ENCODE assay signal across 13 cellular contexts in genomic region chr6:33592280-33592594, GRCh38. TPM values are rescaled to one million over a fixed set of nuclear protein-coding genes. Genes with fewer than 3 reads are reported as not detected.
DNase-seq lines count a peak whose midpoint lies in the region; ATAC-seq and TF ChIP-seq lines count a peak whose summit lies in the region.
"Had no signal": no experiment of that assay in that cellular context is flagged by ENCODE, and none has a peak within 500 bp of the region (broad histone marks: within the 10 kb centered on the region; RNA-seq: fewer than 3 reads in every experiment).

No MANE protein-coding gene starts in this region.

- H3K4me1 ChIP-seq in H9 (ENCODE audit: insufficient read depth, low read length): no peaks in the 10 kb centered on the region
- H3K4me1 ChIP-seq: HAP-1 had no signal

- no peaks in the 10 kb centered on the region for H3K36me3 Mint-ChIP-seq in activated T-cell treated with anti-CD3 and anti-CD28 coated beads, Interleukin-2, amount 50 U/mL, for 72 hours (ENCODE audit: insufficient read depth in 2 of 2)
- H3K36me3 Mint-ChIP-seq in H9 (ENCODE audit: insufficient read depth in 1 of 3, low read depth in 3 of 3): no peaks in the 10 kb centered on the region; a peak in 1 of 7 replicates
- H3K36me3 Mint-ChIP-seq in activated naive CD8-positive, alpha-beta T cell treated with anti-CD3 and anti-CD28 coated beads, Interleukin-2, amount 10 ng/mL, durations not matched to agents 7 days and 5 days: no peaks in the 10 kb centered on the region
- H3K36me3 Mint-ChIP-seq in progenitor cell of endocrine pancreas (ENCODE audit: insufficient read depth): no peaks in the 10 kb centered on the region

- no peaks in the 10 kb centered on the region for H3K79me2 ChIP-seq in H9 (ENCODE audit: insufficient read depth, low read length)

- no peak overlapping the region for H2BK12ac ChIP-seq in H9 (ENCODE audit: insufficient read length, low read depth, low read length)

- H2AK5ac ChIP-seq in H9 (ENCODE audit: insufficient read length, low read length): no peak overlapping the region

- H3K23me2 ChIP-seq in H9 (ENCODE audit: insufficient read length, low read depth, low read length, poor library complexity, severe bottlenecking): peaks cover 7% of the 10 kb centered on the region

- H3K18ac ChIP-seq in H9 (ENCODE audit: insufficient read length, low read depth, low read length): no peak overlapping the region

- no peak overlapping the region for H3K9ac ChIP-seq in H9 (ENCODE audit: extremely low read depth, insufficient read length, low read length)

- no peak overlapping the region for H2AFZ ChIP-seq in H9 (ENCODE audit: low read length)

- H3K27me3 Mint-ChIP-seq in activated T-cell treated with anti-CD3 and anti-CD28 coated beads, Interleukin-2, amount 50 U/mL, for 72 hours (ENCODE audit: low read depth): no peaks in the 10 kb centered on the region
- H3K27me3 Mint-ChIP-seq in H9 (ENCODE audit: low read depth): peaks cover 13% of the 10 kb centered on the region
- peaks cover 2% of the 10 kb centered on the region for H3K27me3 Mint-ChIP-seq in activated naive CD8-positive, alpha-beta T cell treated with anti-CD3 and anti-CD28 coated beads, Interleukin-2, amount 10 ng/mL, durations not matched to agents 7 days and 5 days
- peaks cover 3% of the 10 kb centered on the region for H3K27me3 Mint-ChIP-seq in progenitor cell of endocrine pancreas

- no peak overlapping the region for H3T11ph ChIP-seq in H9 (ENCODE audit: low read length)

- H3K4me2 ChIP-seq in H9 (ENCODE audit: insufficient read depth, insufficient read length, low read length): no peak overlapping the region

- H3K9me3 Mint-ChIP-seq in activated T-cell treated with anti-CD3 and anti-CD28 coated beads, Interleukin-2, amount 50 U/mL, for 72 hours: no peaks in the 10 kb centered on the region
- H3K9me3 Mint-ChIP-seq in H9 (peaks cover 0 to 6% of the 10 kb centered on the region in 2 experiments; a peak in 2 of 5 replicates), progenitor cell of endocrine pancreas (ENCODE audit: low read depth) (no peaks in the 10 kb centered on the region)
- no peaks in the 10 kb centered on the region for H3K9me3 Mint-ChIP-seq in activated naive CD8-positive, alpha-beta T cell treated with anti-CD3 and anti-CD28 coated beads, Interleukin-2, amount 10 ng/mL, durations not matched to agents 7 days and 5 days

- H2BK20ac ChIP-seq in H9 (ENCODE audit: low read depth, low read length, poor library complexity, severe bottlenecking): no peak overlapping the region

- no peak overlapping the region for H2BK5ac ChIP-seq in H9 (ENCODE audit: insufficient read length, low read length)

- no peak overlapping the region for H4K91ac ChIP-seq in H9 (ENCODE audit: insufficient read length, low read depth, low read length)

- H4K5ac ChIP-seq in H9 (ENCODE audit: insufficient read length, low read depth, low read length): no peak overlapping the region

- no peak for DNase-seq in activated T-cell treated with anti-CD3 and anti-CD28 coated beads, Interleukin-2, amount 50 U/mL, for 72 hours
- no peak for DNase-seq in activated T-cell treated with anti-CD3 and anti-CD28 coated beads for 4 hours
- DNase-seq in H9: no peak
- no peak for DNase-seq in activated naive CD8-positive, alpha-beta T cell treated with anti-CD3 and anti-CD28 coated beads, Interleukin-2, amount 10 ng/mL, durations not matched to agents 7 days and 5 days
- no peak for DNase-seq in progenitor cell of endocrine pancreas (ENCODE audit: low spot score, unreplicated experiment)
- DNase-seq in DMS79 treated with DMSO at 0.1 percent for 48 hours (lab: John Stamatoyannopoulos, UW): no peak
- DNase-seq: foreskin melanocyte, NCI-H1092 treated with DMSO at 0.1 percent for 48 hours, NCI-H345 had no signal

- no peak overlapping the region for H2BK15ac ChIP-seq in H9 (ENCODE audit: low read depth, low read length)

- no peaks in the 10 kb centered on the region for H4K20me1 ChIP-seq in H9 (ENCODE audit: control insufficient read depth, insufficient read depth, insufficient read length)

- H3K14ac ChIP-seq in H9 (ENCODE audit: insufficient read depth, low read length): no peak overlapping the region

- no peaks in the 10 kb centered on the region for H3K27me3 ChIP-seq in H9 (ENCODE audit: insufficient read depth, low read length)
- H3K27me3 ChIP-seq: vagina had no signal

- peaks cover 43% of the 10 kb centered on the region for H3K4me1 Mint-ChIP-seq in activated T-cell treated with anti-CD3 and anti-CD28 coated beads, Interleukin-2, amount 50 U/mL, for 72 hours (ENCODE audit: low read depth)
- H3K4me1 Mint-ChIP-seq in H9 (peaks cover 34 to 45% of the 10 kb centered on the region in 2 experiments), progenitor cell of endocrine pancreas (ENCODE audit: low read depth) (peaks cover 27% of the 10 kb centered on the region)
- H3K4me1 Mint-ChIP-seq in activated naive CD8-positive, alpha-beta T cell treated with anti-CD3 and anti-CD28 coated beads, Interleukin-2, amount 10 ng/mL, durations not matched to agents 7 days and 5 days: peaks cover 27% of the 10 kb centered on the region

- POLR2A ChIA-PET in activated naive CD8-positive, alpha-beta T cell treated with anti-CD3 and anti-CD28 coated beads, Interleukin-2, amount 10 ng/mL, durations not matched to agents 7 days and 5 days (lab: Charles Lee): interaction anchor here (1.3 to 2.3 kb wide), 3 partner anchors 11 to 29 kb away, joined by 3 to 11 read pairs (median 4); partner anchors contain the start of gene ITPR3

- H3K9me3 ChIP-seq in H9 (ENCODE audit: control insufficient read depth, low read depth, low read length): no peaks in the 10 kb centered on the region
- H3K9me3 ChIP-seq: HAP-1, vagina had no signal

- H3K4me3 Mint-ChIP-seq in activated T-cell treated with anti-CD3 and anti-CD28 coated beads, Interleukin-2, amount 50 U/mL, for 72 hours: peak overlapping the region; percentile 73 to 82
- H3K4me3 Mint-ChIP-seq in H9 (peak overlapping the region in 1 of 2 experiments; percentile 60; a peak in 2 of 5 replicates), progenitor cell of endocrine pancreas (ENCODE audit: low read depth) (no peak overlapping the region)
- H3K4me3 Mint-ChIP-seq in activated naive CD8-positive, alpha-beta T cell treated with anti-CD3 and anti-CD28 coated beads, Interleukin-2, amount 10 ng/mL, durations not matched to agents 7 days and 5 days: peak overlapping the region; percentile 72

- no peak for ATAC-seq in activated T-cell treated with anti-CD3 and anti-CD28 coated beads, Interleukin-2, amount 50 U/mL, for 72 hours (replicated peaks in 1 of 2)
- ATAC-seq in activated naive CD8-positive, alpha-beta T cell treated with anti-CD3 and anti-CD28 coated beads, Interleukin-2, amount 10 ng/mL, durations not matched to agents 7 days and 5 days (ENCODE audit: low read depth): no peak
- ATAC-seq in HG03108 (IDR thresholded peaks at IDR 0.05; ENCODE audit: unreplicated experiment) (no peak), GM21576 (IDR thresholded peaks at IDR 0.05; ENCODE audit: unreplicated experiment) (no peak)

- no CpG with 5 or more reads among the region's 7 CpGs for WGBS in H9 (ENCODE audit: extremely low coverage, insufficient read length, low lambda C conversion rate)

- no peak overlapping the region for H2BK120ac ChIP-seq in H9 (ENCODE audit: low read depth, low read length, poor library complexity, severe bottlenecking)

- no peak overlapping the region for H3K27ac ChIP-seq in H9 (ENCODE audit: insufficient read length, low read depth, low read length)

- no peak for TF ChIP-seq CTCF in H9 (conservative IDR thresholded peaks at IDR 0.05)
- no peak for TF ChIP-seq CTCF in progenitor cell of endocrine pancreas (IDR thresholded peaks at IDR 0.05; ENCODE audit: unreplicated experiment)

- no peak overlapping the region for H3K56ac ChIP-seq in H9 (ENCODE audit: insufficient read length, low read depth, low read length)

- H3K4ac ChIP-seq in H9 (ENCODE audit: low read depth, low read length): no peak overlapping the region

- H4K8ac ChIP-seq in H9 (replicated peaks; ENCODE audit: insufficient read length, low read depth, low read length): no peak overlapping the region

- no peak overlapping the region for H3K23ac ChIP-seq in H9 (ENCODE audit: insufficient read length, low read depth, low read length)

- no peaks in the 10 kb centered on the region for H3K79me1 ChIP-seq in H9 (ENCODE audit: insufficient read depth, low read depth, low read length, poor library complexity, severe bottlenecking)

- H3K27ac Mint-ChIP-seq in activated T-cell treated with anti-CD3 and anti-CD28 coated beads, Interleukin-2, amount 50 U/mL, for 72 hours: no peak overlapping the region
- H3K27ac Mint-ChIP-seq in H9 (0 out of 7 replicates have a peak overlapping the region, but pooled peaks of 2 of the 3 experiments have one; percentile 21 to 73), progenitor cell of endocrine pancreas (peak overlapping the region; percentile 89)
- peak overlapping the region; percentile 18 for H3K27ac Mint-ChIP-seq in activated naive CD8-positive, alpha-beta T cell treated with anti-CD3 and anti-CD28 coated beads, Interleukin-2, amount 10 ng/mL, durations not matched to agents 7 days and 5 days

RNA-seq across cellular contexts. Expression of gene BAK1, which starts 12.2 kb away (rescaled TPM):
- 10 to 100 TPM; 54.9 to 55.4 TPM for total RNA-seq in activated T-cell treated with anti-CD3 and anti-CD28 coated beads, Interleukin-2, amount 50 U/mL, for 72 hours
- total RNA-seq in H9 (2021) (40.0 and 41.4 TPM in 2 replicates), progenitor cell of endocrine pancreas (21.0 and 22.4 TPM in 2 replicates)
- total RNA-seq in activated naive CD8-positive, alpha-beta T cell treated with anti-CD3 and anti-CD28 coated beads, Interleukin-2, amount 10 ng/mL, durations not matched to agents 7 days and 5 days: 10 to 100 TPM; 48.0 to 48.1 TPM

RNA-seq across cellular contexts. Expression of gene ITPR3, which starts 28.9 kb away (rescaled TPM):
- 10 to 100 TPM; 49.9 to 52.5 TPM for total RNA-seq in activated T-cell treated with anti-CD3 and anti-CD28 coated beads, Interleukin-2, amount 50 U/mL, for 72 hours
- total RNA-seq in H9 (2021) (39.1 and 40.3 TPM in 2 replicates), progenitor cell of endocrine pancreas (28.3 and 30.4 TPM in 2 replicates)
- 10 to 100 TPM; 61.4 to 61.8 TPM for total RNA-seq in activated naive CD8-positive, alpha-beta T cell treated with anti-CD3 and anti-CD28 coated beads, Interleukin-2, amount 10 ng/mL, durations not matched to agents 7 days and 5 days
